ENCODE assay signal across 24 cellular contexts in the genomic region with DNA sequence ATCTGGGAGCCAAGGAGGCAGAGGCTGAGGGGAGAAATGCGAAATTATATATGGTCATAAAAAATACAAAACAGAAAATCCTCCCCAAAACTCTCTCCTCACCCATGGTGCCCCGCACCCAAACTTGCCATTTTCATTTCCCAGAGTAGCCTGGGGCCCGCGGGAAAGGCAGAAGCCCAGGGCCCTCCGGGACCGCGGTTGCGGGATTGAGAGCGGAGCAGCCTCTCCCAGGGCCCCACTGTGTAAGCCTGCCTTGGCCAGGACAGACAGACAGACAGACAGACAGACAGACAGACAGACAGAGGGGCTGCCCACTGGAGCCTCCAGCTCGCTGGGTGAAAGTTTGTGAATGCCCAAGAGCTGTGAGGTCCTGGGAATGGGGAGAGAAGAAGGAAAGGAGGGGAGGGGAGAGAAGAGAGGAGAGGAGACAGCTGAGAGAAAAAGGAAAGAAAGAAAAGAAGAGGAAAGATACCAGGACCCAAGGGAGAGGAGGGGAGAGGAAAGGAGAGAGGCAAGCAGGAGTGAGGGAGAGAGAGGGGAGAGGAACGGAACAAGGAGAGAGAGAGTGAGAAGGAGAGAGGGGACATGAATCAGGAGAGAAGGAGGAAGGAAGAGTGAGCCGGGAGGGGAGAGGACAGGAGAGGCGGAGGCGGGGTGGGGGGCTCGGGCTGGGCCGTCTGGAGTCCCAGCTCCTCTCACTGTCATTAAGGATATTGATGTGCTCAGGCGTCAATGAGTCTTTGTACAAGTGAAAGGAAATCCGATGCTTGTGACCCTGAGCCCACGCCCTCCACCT.
DNase-seq lines count a peak whose midpoint lies in the region; ATAC-seq, FAIRE-seq and TF ChIP-seq lines count a peak whose summit lies in the region.
"Had no signal": no experiment of that assay in that cellular context is flagged by ENCODE, and none has a peak within 500 bp of the region (broad histone marks: within the 10 kb centered on the region; RNA-seq: fewer than 3 reads in every experiment).

No MANE protein-coding gene starts in this region.

- no peak overlapping the region for H3K14ac ChIP-seq in H9 (ENCODE audit: insufficient read depth, low read length)

- H2BK120ac ChIP-seq in H9 (ENCODE audit: low read depth, low read length, poor library complexity, severe bottlenecking), result no peak overlapping the region

- H3K79me2 ChIP-seq in H9 (ENCODE audit: insufficient read depth, low read length) (no peaks in the 10 kb centered on the region), astrocyte (ENCODE audit: insufficient read depth, low read length) (no peaks in the 10 kb centered on the region)

- peak; percentile 14 for DNase-seq in NCI-H748 (lab: John Stamatoyannopoulos, UW; ENCODE audit: unreplicated experiment)
- DNase-seq in NCI-H748 treated with DMSO at 0.1 percent for 48 hours (lab: John Stamatoyannopoulos, UW), result no peak
- DNase-seq in H9, result no peak
- DNase-seq in astrocyte (ENCODE audit: low read depth), result no peak
- DNase-seq in nephron progenitor cell, result peak; percentile 52
- no peak for DNase-seq in EL
- no peak for DNase-seq in activated naive CD4-positive, alpha-beta T cell treated with anti-CD3 and anti-CD28 coated beads, Interleukin-2, amount 50 U/mL, for 72 hours (ENCODE audit: low spot score in 2 of 2)
- DNase-seq: heart left ventricle, MG63, NCI-H2029, NCI-H774, Peyer's patch, right cardiac atrium, SK-N-SH had no signal

- no peak for ATAC-seq in activated naive CD4-positive, alpha-beta T cell treated with anti-CD3 and anti-CD28 coated beads, Interleukin-2, amount 50 U/mL, for 72 hours
- no peak for ATAC-seq in HG03469 (IDR thresholded peaks at IDR 0.05; ENCODE audit: unreplicated experiment)

- H3K36me3 Mint-ChIP-seq in H9 (ENCODE audit: insufficient read depth in 1 of 3, low read depth in 3 of 3) (no peaks in the 10 kb centered on the region), astrocyte (ENCODE audit: low read depth, unreplicated experiment) (no peaks in the 10 kb centered on the region), nephron progenitor cell (ENCODE audit: low read depth) (no peaks in the 10 kb centered on the region)
- H3K36me3 Mint-ChIP-seq in activated naive CD4-positive, alpha-beta T cell treated with anti-CD3 and anti-CD28 coated beads, Interleukin-2, amount 50 U/mL, for 72 hours, result no peaks in the 10 kb centered on the region
- H3K36me3 Mint-ChIP-seq: activated CD4-positive, alpha-beta memory T cell treated with anti-CD3 and anti-CD28 coated beads for 36 hours had no signal

- no peaks in the 10 kb centered on the region for H3K79me1 ChIP-seq in H9 (ENCODE audit: insufficient read depth, low read depth, low read length, poor library complexity, severe bottlenecking)

- H2AFZ ChIP-seq in H9 (ENCODE audit: low read length), result no peak overlapping the region
- no peak overlapping the region for H2AFZ ChIP-seq in astrocyte (ENCODE audit: low read depth, low read length)

- FAIRE-seq in astrocyte (lab: Jason Lieb, UNC), result no peak
- FAIRE-seq: A204.1, GM19239, HepG2, islet of Langerhans had no signal

- no peak overlapping the region for H3T11ph ChIP-seq in H9 (ENCODE audit: low read length)

- H3K4me3 ChIP-seq in astrocyte (ENCODE audit: insufficient read depth, low read depth, low read length), result no peak overlapping the region
- H3K4me3 ChIP-seq: MG63 had no signal

- H3K18ac ChIP-seq in H9 (ENCODE audit: insufficient read length, low read depth, low read length), result no peak overlapping the region

- peaks cover 6% of the 10 kb centered on the region for H3K23me2 ChIP-seq in H9 (ENCODE audit: insufficient read length, low read depth, low read length, poor library complexity, severe bottlenecking)

- H3K9me3 Mint-ChIP-seq in H9 (no peaks in the 10 kb centered on the region; a peak in 1 of 5 replicates), astrocyte (ENCODE audit: unreplicated experiment) (no peaks in the 10 kb centered on the region), nephron progenitor cell (no peaks in the 10 kb centered on the region)
- H3K9me3 Mint-ChIP-seq in activated naive CD4-positive, alpha-beta T cell treated with anti-CD3 and anti-CD28 coated beads, Interleukin-2, amount 50 U/mL, for 72 hours, result no peaks in the 10 kb centered on the region
- H3K9me3 Mint-ChIP-seq: activated CD4-positive, alpha-beta memory T cell treated with anti-CD3 and anti-CD28 coated beads for 36 hours; activated T-cell treated with anti-CD3 and anti-CD28 coated beads, Interleukin-2, amount 50 U/mL, for 24 hours had no signal

- H3K56ac ChIP-seq in H9 (ENCODE audit: insufficient read length, low read depth, low read length), result no peak overlapping the region

- H4K20me1 ChIP-seq in H9 (ENCODE audit: control insufficient read depth, insufficient read depth, insufficient read length), result no peaks in the 10 kb centered on the region
- no peaks in the 10 kb centered on the region for H4K20me1 ChIP-seq in astrocyte (ENCODE audit: insufficient read depth, low read length)

- H2BK12ac ChIP-seq in H9 (ENCODE audit: insufficient read length, low read depth, low read length), result no peak overlapping the region

- H3K27ac ChIP-seq in H9 (ENCODE audit: insufficient read length, low read depth, low read length) (no peak overlapping the region), astrocyte (ENCODE audit: low read depth, low read length) (no peak overlapping the region)
- H3K27ac ChIP-seq: adrenal gland, neutrophil, Peyer's patch, uterus had no signal

- no peaks in the 10 kb centered on the region for H3K36me3 ChIP-seq in astrocyte (ENCODE audit: insufficient read depth, low read length)
- H3K36me3 ChIP-seq: adrenal gland, heart left ventricle, MG63, neutrophil, Peyer's patch, uterus had no signal

- no peak overlapping the region for H2AK5ac ChIP-seq in H9 (ENCODE audit: insufficient read length, low read length)

- H3K9ac ChIP-seq in H9 (ENCODE audit: extremely low read depth, insufficient read length, low read length), result no peak overlapping the region
- H3K9ac ChIP-seq in astrocyte (ENCODE audit: low read length), result no peak overlapping the region
- H3K9ac ChIP-seq: SK-N-SH had no signal

- H2BK20ac ChIP-seq in H9 (ENCODE audit: low read depth, low read length, poor library complexity, severe bottlenecking), result no peak overlapping the region

- H3K4me1 Mint-ChIP-seq in H9 (peaks cover 32 to 57% of the 10 kb centered on the region in 2 experiments), astrocyte (ENCODE audit: low read depth, unreplicated experiment) (peaks cover 8% of the 10 kb centered on the region), nephron progenitor cell (peaks cover 60% of the 10 kb centered on the region)

- H3K27ac Mint-ChIP-seq in H9, result no peak overlapping the region
- no peak overlapping the region for H3K27ac Mint-ChIP-seq in astrocyte (ENCODE audit: unreplicated experiment)
- H3K27ac Mint-ChIP-seq in nephron progenitor cell, result no peak overlapping the region
- no peak overlapping the region for H3K27ac Mint-ChIP-seq in activated naive CD4-positive, alpha-beta T cell treated with anti-CD3 and anti-CD28 coated beads, Interleukin-2, amount 50 U/mL, for 72 hours
- H3K27ac Mint-ChIP-seq: activated CD4-positive, alpha-beta memory T cell treated with anti-CD3 and anti-CD28 coated beads for 36 hours; activated T-cell treated with anti-CD3 and anti-CD28 coated beads, Interleukin-2, amount 50 U/mL, for 24 hours had no signal

- H3K27me3 Mint-ChIP-seq in H9 (ENCODE audit: low read depth) (peaks cover 70% of the 10 kb centered on the region), astrocyte (ENCODE audit: low read depth, unreplicated experiment) (peaks cover 77% of the 10 kb centered on the region), nephron progenitor cell (ENCODE audit: low read depth, poor library complexity) (peaks cover 85% of the 10 kb centered on the region)

- WGBS in H9 (ENCODE audit: extremely low coverage, insufficient read length, low lambda C conversion rate), result no CpG with 5 or more reads among the region's 19 CpGs

- H3K23ac ChIP-seq in H9 (ENCODE audit: insufficient read length, low read depth, low read length), result no peak overlapping the region

- no peak overlapping the region for H2BK5ac ChIP-seq in H9 (ENCODE audit: insufficient read length, low read length)

- no peak overlapping the region for H4K8ac ChIP-seq in H9 (replicated peaks; ENCODE audit: insufficient read length, low read depth, low read length)

- H3K4me2 ChIP-seq in H9 (ENCODE audit: insufficient read depth, insufficient read length, low read length), result peak overlapping the region; percentile 59
- no peak overlapping the region for H3K4me2 ChIP-seq in astrocyte (ENCODE audit: low read length)

- H3K4ac ChIP-seq in H9 (ENCODE audit: low read depth, low read length), result no peak overlapping the region

- no peaks in the 10 kb centered on the region for H3K9me3 ChIP-seq in H9 (ENCODE audit: control insufficient read depth, low read depth, low read length)
- H3K9me3 ChIP-seq in astrocyte (ENCODE audit: insufficient read depth, low read depth, low read length), result no peaks in the 10 kb centered on the region
- H3K9me3 ChIP-seq: adrenal gland, heart left ventricle, MG63, neutrophil, Peyer's patch, SK-N-SH, uterus had no signal

- no peak overlapping the region for H4K5ac ChIP-seq in H9 (ENCODE audit: insufficient read length, low read depth, low read length)

- TF ChIP-seq CTCF in H9 (conservative IDR thresholded peaks at IDR 0.05) (no peak), astrocyte (IDR thresholded peaks at IDR 0.05; ENCODE audit: insufficient read depth, low read depth, low read length) (no peak), nephron progenitor cell (IDR thresholded peaks at IDR 0.05) (no peak)

- no peak overlapping the region for H4K91ac ChIP-seq in H9 (ENCODE audit: insufficient read length, low read depth, low read length)

- H3K4me1 ChIP-seq in H9 (ENCODE audit: insufficient read depth, low read length) (no peaks in the 10 kb centered on the region), astrocyte (ENCODE audit: insufficient read depth, low read length) (peaks cover 5% of the 10 kb centered on the region)

- H3K4me3 Mint-ChIP-seq in H9 (peak overlapping the region in 1 of 2 experiments; percentile 75; a peak in 3 of 5 replicates), astrocyte (ENCODE audit: unreplicated experiment) (peak overlapping the region; percentile 70), nephron progenitor cell (peak overlapping the region; percentile 75)

- H3K27me3 ChIP-seq in H9 (ENCODE audit: insufficient read depth, low read length), result peaks cover 2% of the 10 kb centered on the region; the same call in 1 of the 2 replicates
- peaks cover 56% of the 10 kb centered on the region for H3K27me3 ChIP-seq in astrocyte (ENCODE audit: insufficient read depth, low read length)
- H3K27me3 ChIP-seq: MG63, Peyer's patch, uterus had no signal

- no peak overlapping the region for H2BK15ac ChIP-seq in H9 (ENCODE audit: low read depth, low read length)

Comparison
In these comparisons a context has a peak if more than half of its experiments do, and no peak if none do; other contexts are left out.
1. DNase-seq: peak in NCI-H748 (single experiment) and nephron progenitor cell (single experiment); none in NCI-H748 treated with DMSO at 0.1 percent for 48 hours (single experiment), H9 (single experiment), astrocyte (single experiment), EL (single experiment) and activated naive CD4-positive, alpha-beta T cell treated with anti-CD3 and anti-CD28 coated beads, Interleukin-2, amount 50 U/mL, for 72 hours (0 of 2).